In the genomic region with DNA sequence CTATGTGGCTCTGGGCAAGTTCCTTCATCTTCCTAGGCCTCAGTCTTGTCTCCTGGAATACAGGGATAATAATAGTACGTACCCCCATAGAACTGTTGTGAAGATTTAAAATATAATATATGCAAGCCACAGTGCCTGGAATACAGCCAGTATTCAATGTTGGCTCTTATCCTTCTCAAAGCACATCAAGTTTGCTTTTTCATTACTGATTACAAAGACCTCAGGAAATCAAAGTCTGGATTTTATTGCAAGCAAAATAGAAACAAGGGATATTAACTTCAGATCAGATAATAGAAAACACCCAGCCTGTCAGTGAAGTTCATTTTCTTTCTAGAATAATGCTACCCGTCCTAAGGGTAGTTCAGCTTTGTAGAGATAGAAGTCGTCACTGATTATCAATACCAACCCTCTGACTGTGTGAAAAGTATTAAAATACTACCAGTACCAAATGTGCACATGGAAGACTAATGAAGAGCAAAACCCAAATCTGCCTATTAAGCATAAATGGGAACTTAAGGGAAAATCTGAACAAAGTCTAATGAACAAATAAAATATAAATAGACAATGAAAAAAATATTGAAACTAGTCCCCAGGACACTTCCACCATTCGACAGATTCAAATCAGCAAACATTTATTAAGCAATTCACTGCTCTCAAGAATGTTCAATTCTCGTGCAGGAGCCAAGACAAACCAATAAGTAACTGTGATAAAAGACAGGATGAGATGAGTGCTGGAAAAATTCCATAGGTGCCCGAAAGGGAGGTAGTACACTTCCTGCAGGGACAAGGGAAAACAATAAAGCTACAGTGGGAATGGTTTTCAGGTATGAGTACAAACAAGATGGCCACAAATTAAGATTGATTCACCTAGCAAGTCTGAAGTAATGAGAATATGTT, we compare ENCODE assay signal across 15 cellular contexts.
DNase-seq lines count a peak whose midpoint lies in the region; ATAC-seq and TF ChIP-seq lines count a peak whose summit lies in the region.
"Had no signal": no experiment of that assay in that cellular context is flagged by ENCODE, and none has a peak within 500 bp of the region (broad histone marks: within the 10 kb centered on the region; RNA-seq: fewer than 3 reads in every experiment).

No MANE protein-coding gene starts in this region.

- peak overlapping the region; percentile 23 for H3K27ac Mint-ChIP-seq in chondrocyte (ENCODE audit: unreplicated experiment)
- H3K27ac Mint-ChIP-seq: CD14-positive monocyte had no signal

- in situ Hi-C loops in T47D (cut with HindIII; ENCODE audit: low pct_unique_long_range_greater_than_20kb, low sequenced_read_pairs): no loop called here

- TF ChIP-seq POLR2A in breast epithelium (IDR thresholded peaks at IDR 0.05) (no peak), right lobe of liver (IDR thresholded peaks at IDR 0.05) (no peak)

- H3K4me3 ChIP-seq in breast epithelium (no peak overlapping the region), right lobe of liver (no peak overlapping the region), heart right ventricle (no peak overlapping the region)
- H3K4me3 ChIP-seq: GM12878, HAP-1 had no signal

- intact Hi-C loops in breast epithelium (cut with DNase I; ENCODE audit: low total_unique reads) (no loop called here), right lobe of liver (cut with DNase I) (no loop called here), heart right ventricle (cut with DNase I) (no loop called here)

- peaks cover 45% of the 10 kb centered on the region for H3K4me1 Mint-ChIP-seq in chondrocyte (ENCODE audit: low read depth)

- peak; percentile 14 to 55 for DNase-seq in T47D (ENCODE audit: low read depth in 1 of 2, low spot score in 1 of 2)
- DNase-seq in breast epithelium (ENCODE audit: low spot score in 2 of 2): no peak
- no peak for DNase-seq in chondrocyte (ENCODE audit: low spot score)
- no peak for DNase-seq in right lobe of liver
- no peak for DNase-seq in hepatic stellate cell (ENCODE audit: low spot score)
- no peak for DNase-seq in SW480 (ENCODE audit: low spot score)
- DNase-seq in heart right ventricle: no peak
- DNase-seq: COR-L47, NCI-H446, NCI-H748 treated with DMSO at 0.1 percent for 48 hours, SHP77 had no signal

- no peaks in the 10 kb centered on the region for H3K27me3 Mint-ChIP-seq in chondrocyte (ENCODE audit: low read depth)

- TF ChIP-seq CTCF in breast epithelium (IDR thresholded peaks at IDR 0.05): no peak
- no peak for TF ChIP-seq CTCF in chondrocyte (IDR thresholded peaks at IDR 0.05)
- TF ChIP-seq CTCF in right lobe of liver (IDR thresholded peaks at IDR 0.05): no peak
- no peak for TF ChIP-seq CTCF in heart right ventricle (IDR thresholded peaks at IDR 0.05)

- H3K4me1 ChIP-seq in breast epithelium (peaks cover 0 to 12% of the 10 kb centered on the region in 2 donors), right lobe of liver (peaks cover 0 to 23% (median 7%) of the 10 kb centered on the region in 4 donors), heart right ventricle (peaks cover 0 to 7% (median 0%) of the 10 kb centered on the region in 9 donors)

- H3K4me3 Mint-ChIP-seq in chondrocyte (ENCODE audit: unreplicated experiment): no peak overlapping the region
- H3K4me3 Mint-ChIP-seq: CD14-positive monocyte had no signal

- H3K27ac ChIP-seq in breast epithelium (no peak overlapping the region), right lobe of liver (no peak overlapping the region), heart right ventricle (no peak overlapping the region)

- ATAC-seq in right lobe of liver (peak; percentile 37 to 70 (median 62)), HG02973 (IDR thresholded peaks at IDR 0.05; ENCODE audit: unreplicated experiment) (no peak), heart right ventricle (no peak)
- ATAC-seq: GM12878 had no signal

- H3K9me3 Mint-ChIP-seq in chondrocyte (ENCODE audit: low read depth): no peaks in the 10 kb centered on the region
- H3K9me3 Mint-ChIP-seq: CD14-positive monocyte had no signal

- 28% methylated on average over 6 of the region's 6 CpGs for WGBS in right lobe of liver (ENCODE audit: insufficient coverage, low coverage, low lambda C conversion rate, missing lambda C conversion rate)
- WGBS in heart right ventricle, 2 donors: 69 to 73% methylated on average over 6 of the region's 6 CpGs

- H3K27me3 ChIP-seq in breast epithelium (no peaks in the 10 kb centered on the region), right lobe of liver (no peaks in the 10 kb centered on the region), heart right ventricle (no peaks in the 10 kb centered on the region)

- H3K9me3 ChIP-seq in breast epithelium (no peaks in the 10 kb centered on the region), right lobe of liver (no peaks in the 10 kb centered on the region), heart right ventricle (no peaks in the 10 kb centered on the region)
- H3K9me3 ChIP-seq: HAP-1 had no signal

- no peaks in the 10 kb centered on the region for H3K36me3 Mint-ChIP-seq in chondrocyte (ENCODE audit: low read depth)
- H3K36me3 Mint-ChIP-seq: CD14-positive monocyte had no signal

- no peaks in the 10 kb centered on the region for H3K36me3 ChIP-seq in breast epithelium
- H3K36me3 ChIP-seq in right lobe of liver: no peaks in the 10 kb centered on the region
- no peaks in the 10 kb centered on the region for H3K36me3 ChIP-seq in heart right ventricle
- H3K36me3 ChIP-seq: HAP-1 had no signal

Comparison
In these comparisons a context has a peak if more than half of its experiments do, and no peak if none do; other contexts are left out.
1. DNase-seq: peak in T47D (2 of 2); none in breast epithelium (0 of 2), chondrocyte (single experiment), right lobe of liver (0 of 3), hepatic stellate cell (single experiment), SW480 (single experiment) and heart right ventricle (0 of 2).
2. ATAC-seq: peak in right lobe of liver (4 of 4); none in HG02973 (single experiment) and heart right ventricle (0 of 8).